2 cellular contexts compared by ENCODE assay signal in genomic region chr20:58421497-58421850, GRCh38.
TF ChIP-seq lines count a peak whose summit lies in the region.

No MANE protein-coding gene starts in this region.

TF ChIP-seq in K562, 482 proteins besides CTCF, POLR2A, EP300 and RAD21:
- no peak for TF ChIP-seq THAP12 (CRISPR knock-in tag; IDR thresholded peaks at IDR 0.05)
- TF ChIP-seq SMARCC2 (IDR thresholded peaks at IDR 0.05; ENCODE audit: low read depth), result no peak
- TF ChIP-seq ATF4 (CRISPR knock-in tag; IDR thresholded peaks at IDR 0.05), result no peak
- no peak for TF ChIP-seq BMI1 (IDR thresholded peaks at IDR 0.05; ENCODE audit: low read length)

TF ChIP-seq in GM12891, 5 proteins besides CTCF, POLR2A, EP300 and RAD21 (continued from another document):
- TF ChIP-seq PAX5 (IDR thresholded peaks at IDR 0.05; ENCODE audit: insufficient read depth, low read length, severe bottlenecking), result no peak
TF ChIP-seq in GM12891: peak in this region for 0.
